1 cellular context compared by ENCODE assay signal in genomic region chr10:101135151-101136006, GRCh38.
TF ChIP-seq lines count a peak whose summit lies in the region.

No MANE protein-coding gene starts in this region.

TF ChIP-seq in K562, 482 proteins besides CTCF, POLR2A, EP300 and RAD21 (continued from another document):
- no peak for TF ChIP-seq BRF2 (IDR thresholded peaks at IDR 0.05; ENCODE audit: borderline replicate concordance, insufficient read depth, insufficient read length)
TF ChIP-seq in K562: peak in this region for 1.
